In the genomic region with DNA sequence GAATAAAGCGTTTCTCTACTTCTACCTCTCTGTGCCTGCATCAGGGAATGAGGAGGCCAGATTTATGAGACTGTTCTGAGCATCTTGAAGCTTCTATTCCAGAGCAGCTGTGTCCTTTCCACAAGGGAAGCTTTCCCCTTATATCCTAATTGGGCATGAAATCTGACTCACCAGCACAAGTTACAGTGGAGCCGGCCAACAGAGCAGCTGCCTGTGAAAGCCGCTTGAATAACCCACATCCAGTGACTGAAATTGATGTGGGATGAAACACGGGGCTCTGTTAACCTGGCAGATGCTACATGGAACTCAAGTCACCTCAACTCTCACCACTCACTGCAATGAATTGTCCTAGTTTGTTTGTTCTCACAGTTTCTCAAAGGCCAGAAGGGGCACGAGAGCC, we compare ENCODE assay signal across 21 cellular contexts.
A peak's percentile ranks its signal among the peaks of the same experiment; 100 is the strongest.
DNase-seq lines count a peak whose midpoint lies in the region; ATAC-seq and TF ChIP-seq lines count a peak whose summit lies in the region.
"Had no signal": no experiment of that assay in that cellular context is flagged by ENCODE, and none has a peak within 500 bp of the region (broad histone marks: within the 10 kb centered on the region; RNA-seq: fewer than 3 reads in every experiment).

No MANE protein-coding gene starts in this region.

- H3K4me3 ChIP-seq in epithelial cell of esophagus (ENCODE audit: low read length) (no peak overlapping the region), ascending aorta (no peak overlapping the region)
- H3K4me3 ChIP-seq: breast epithelium, esophagus muscularis mucosa, heart left ventricle, thoracic aorta had no signal

- H3K27ac Mint-ChIP-seq in stimulated activated naive B cell treated with anti-CD40 and anti-IgM and Interleukin-4, amounts not matched to agents 10 μg/mL and 1 μg/mL and 100 μg/mL, for 72 hours: no peak overlapping the region
- H3K27ac Mint-ChIP-seq: activated naive CD4-positive, alpha-beta T cell treated with anti-CD3 and anti-CD28 coated beads for 36 hours had no signal

- intact Hi-C loops in ascending aorta (cut with DNase I): no loop called here

- H3K9me3 ChIP-seq in ascending aorta: peaks cover 0 to 2% of the 10 kb centered on the region in 2 donors
- H3K9me3 ChIP-seq: esophagus muscularis mucosa had no signal

- H3K27ac ChIP-seq in ascending aorta: no peak overlapping the region
- H3K27ac ChIP-seq: breast epithelium, C4-2B, esophagus muscularis mucosa, heart left ventricle, thoracic aorta had no signal

- H3K4me1 Mint-ChIP-seq in stimulated activated naive B cell treated with anti-CD40 and anti-IgM and Interleukin-4, amounts not matched to agents 10 μg/mL and 1 μg/mL and 100 μg/mL, for 72 hours: no peaks in the 10 kb centered on the region

- H3K36me3 ChIP-seq in ascending aorta: no peaks in the 10 kb centered on the region
- H3K36me3 ChIP-seq: breast epithelium, esophagus muscularis mucosa, heart left ventricle, thoracic aorta had no signal

- no peak for TF ChIP-seq CTCF in epithelial cell of esophagus (IDR thresholded peaks at IDR 0.05; ENCODE audit: insufficient read depth, low read depth, low read length, missing control alignments)
- TF ChIP-seq CTCF in ascending aorta (IDR thresholded peaks at IDR 0.05): no peak

- no peaks in the 10 kb centered on the region for H3K27me3 Mint-ChIP-seq in stimulated activated naive B cell treated with anti-CD40 and anti-IgM and Interleukin-4, amounts not matched to agents 10 μg/mL and 1 μg/mL and 100 μg/mL, for 72 hours

- no peaks in the 10 kb centered on the region for H3K4me1 ChIP-seq in ascending aorta
- H3K4me1 ChIP-seq: breast epithelium, esophagus muscularis mucosa, heart left ventricle had no signal

- DNase-seq in EH (ENCODE audit: low read depth) (peak; percentile 69), NCI-H2107 (lab: John Stamatoyannopoulos, UW) (peak; percentile 1), epithelial cell of esophagus (ENCODE audit: low read depth) (peak; percentile 4), renal cortical epithelial cell (ENCODE audit: low read depth) (peak; percentile 34), ascending aorta (ENCODE audit: low spot score in 2 of 2) (no peak)
- no peak for DNase-seq in stimulated activated naive B cell treated with anti-CD40 and anti-IgM and Interleukin-4, amounts not matched to agents 10 μg/mL and 1 μg/mL and 100 μg/mL, for 72 hours
- DNase-seq: activated CD4-positive, alpha-beta T cell treated with anti-CD3 and anti-CD28 coated beads, Interleukin-2, amount 50 U/mL, for 1 hour; activated naive CD4-positive, alpha-beta T cell treated with anti-CD3 and anti-CD28 coated beads for 36 hours; activated T-cell treated with anti-CD3 and anti-CD28 coated beads for 4 hours; DND-41; heart left ventricle; kidney glomerular epithelial cell; NCI-H526; nucleus accumbens; stimulated activated CD4-positive, alpha-beta T cell treated with anti-CD3 and anti-CD28 coated beads, Interleukin-4, amount 100 ng/mL, for 4 hours had no signal

- H3K36me3 Mint-ChIP-seq in stimulated activated naive B cell treated with anti-CD40 and anti-IgM and Interleukin-4, amounts not matched to agents 10 μg/mL and 1 μg/mL and 100 μg/mL, for 72 hours: no peaks in the 10 kb centered on the region

- H3K9me3 Mint-ChIP-seq in stimulated activated naive B cell treated with anti-CD40 and anti-IgM and Interleukin-4, amounts not matched to agents 10 μg/mL and 1 μg/mL and 100 μg/mL, for 72 hours: peaks cover 3 to 11% of the 10 kb centered on the region in 2 donors

- ATAC-seq in stimulated activated naive B cell treated with anti-CD40 and anti-IgM and Interleukin-4, amounts not matched to agents 10 μg/mL and 1 μg/mL and 100 μg/mL, for 72 hours (replicated peaks): no peak
- ATAC-seq in GM18867 (IDR thresholded peaks at IDR 0.05; ENCODE audit: unreplicated experiment): no peak
- ATAC-seq: heart left ventricle, Panc1 had no signal

- no peaks in the 10 kb centered on the region for H3K27me3 ChIP-seq in ascending aorta
- H3K27me3 ChIP-seq: breast epithelium, heart left ventricle had no signal

- H3K4me3 Mint-ChIP-seq in stimulated activated naive B cell treated with anti-CD40 and anti-IgM and Interleukin-4, amounts not matched to agents 10 μg/mL and 1 μg/mL and 100 μg/mL, for 72 hours: no peak overlapping the region
- H3K4me3 Mint-ChIP-seq: activated naive CD4-positive, alpha-beta T cell treated with anti-CD3 and anti-CD28 coated beads for 36 hours had no signal

Comparison
In these comparisons a context has a peak if more than half of its experiments do, and no peak if none do; other contexts are left out.
1. DNase-seq: peak in EH (single experiment), NCI-H2107 (single experiment), epithelial cell of esophagus (single experiment) and renal cortical epithelial cell (single experiment); none in stimulated activated naive B cell treated with anti-CD40 and anti-IgM and Interleukin-4, amounts not matched to agents 10 μg/mL and 1 μg/mL and 100 μg/mL, for 72 hours (single experiment) and ascending aorta (0 of 2).